23 cellular contexts compared by ENCODE assay signal in genomic region chr6:49457771-49458170, GRCh38. TPM values are rescaled to one million over a fixed set of nuclear protein-coding genes. Genes with fewer than 3 reads are reported as not detected.
"Had no signal": no experiment of that assay in that cellular context is flagged by ENCODE, and none has a peak within 500 bp of the region (broad histone marks: within the 10 kb centered on the region; RNA-seq: fewer than 3 reads in every experiment).

No MANE protein-coding gene starts in this region.

- H3K4me3 Mint-ChIP-seq: activated CD4-positive, alpha-beta T cell treated with anti-CD3 and anti-CD28 coated beads, Interleukin-2, amount 10 ng/mL, durations not matched to agents 7 days and 5 days; activated naive CD8-positive, alpha-beta T cell treated with anti-CD3 and anti-CD28 coated beads for 36 hours; activated T-cell treated with anti-CD3 and anti-CD28 coated beads, Interleukin-2, amount 50 U/mL, for 72 hours; memory B cell; naive thymus-derived CD4-positive, alpha-beta T cell; type B pancreatic cell had no signal

- H3K27ac ChIP-seq: epithelial cell of prostate, left lung, pancreas had no signal

- H3K4me3 ChIP-seq: left lung, mucosa of descending colon, pancreas had no signal

- H3K36me3 Mint-ChIP-seq: activated naive CD8-positive, alpha-beta T cell treated with anti-CD3 and anti-CD28 coated beads for 36 hours had no signal

- DNase-seq: activated CD4-positive, alpha-beta T cell treated with anti-CD3 and anti-CD28 coated beads, Interleukin-2, amount 10 ng/mL, durations not matched to agents 7 days and 5 days; activated CD4-positive, CD25-positive, alpha-beta regulatory T cell; activated CD8-positive, alpha-beta memory T cell treated with anti-CD3 and anti-CD28 coated beads, Interleukin-2, amount 50 U/mL, for 48 hours; activated gamma-delta T cell; activated naive CD8-positive, alpha-beta T cell treated with anti-CD3 and anti-CD28 coated beads for 36 hours; activated T-cell treated with anti-CD3 and anti-CD28 coated beads, Interleukin-2, amount 50 U/mL, for 72 hours; dermis blood vessel endothelial cell; islet precursor cell; left lung; mucosa of descending colon; naive thymus-derived CD4-positive, alpha-beta T cell; pancreas; retina; stimulated activated CD4-positive, alpha-beta T cell treated with anti-CD3 and anti-CD28 coated beads, Interleukin-15, amount 100 ng/mL, for 24 hours; stimulated activated CD4-positive, alpha-beta T cell treated with anti-CD3 and anti-CD28 coated beads, Interleukin-4, amount 100 ng/mL, for 4 hours; stimulated activated naive CD8-positive, alpha-beta T cell treated with anti-CD3 and anti-CD28 coated beads, Interleukin-15, Interleukin-2, amounts not matched to agents 100 U/mL and 50 U/mL, for 24 hours; SW 1271 had no signal

- H3K9me3 ChIP-seq: left lung, mucosa of descending colon, pancreas had no signal

- H3K27me3 Mint-ChIP-seq: activated CD4-positive, alpha-beta T cell treated with anti-CD3 and anti-CD28 coated beads, Interleukin-2, amount 10 ng/mL, durations not matched to agents 7 days and 5 days; activated naive CD8-positive, alpha-beta T cell treated with anti-CD3 and anti-CD28 coated beads for 36 hours; memory B cell; naive thymus-derived CD4-positive, alpha-beta T cell; type B pancreatic cell had no signal

- H3K27ac Mint-ChIP-seq: activated CD4-positive, alpha-beta T cell treated with anti-CD3 and anti-CD28 coated beads, Interleukin-2, amount 10 ng/mL, durations not matched to agents 7 days and 5 days; activated naive CD8-positive, alpha-beta T cell treated with anti-CD3 and anti-CD28 coated beads for 36 hours; activated T-cell treated with anti-CD3 and anti-CD28 coated beads, Interleukin-2, amount 50 U/mL, for 72 hours; memory B cell; naive thymus-derived CD4-positive, alpha-beta T cell; type B pancreatic cell had no signal

- ATAC-seq: activated T-cell treated with anti-CD3 and anti-CD28 coated beads, Interleukin-2, amount 50 U/mL, for 72 hours; left lung; mucosa of descending colon; naive thymus-derived CD4-positive, alpha-beta T cell; pancreas; stimulated activated naive CD8-positive, alpha-beta T cell treated with anti-CD3 and anti-CD28 coated beads, Interleukin-15, Interleukin-2, amounts not matched to agents 100 U/mL and 50 U/mL, for 24 hours had no signal

- H3K27me3 ChIP-seq: left lung, pancreas had no signal

- FAIRE-seq: TTC549 had no signal

- H3K9me3 Mint-ChIP-seq: activated CD4-positive, alpha-beta T cell treated with anti-CD3 and anti-CD28 coated beads, Interleukin-2, amount 10 ng/mL, durations not matched to agents 7 days and 5 days; activated naive CD8-positive, alpha-beta T cell treated with anti-CD3 and anti-CD28 coated beads for 36 hours; activated T-cell treated with anti-CD3 and anti-CD28 coated beads, Interleukin-2, amount 50 U/mL, for 72 hours; memory B cell; type B pancreatic cell had no signal

RNA-seq across cellular contexts. Expression of gene GLYATL3, which starts 42.0 kb away (rescaled TPM):
- total RNA-seq: activated CD4-positive, alpha-beta T cell treated with anti-CD3 and anti-CD28 coated beads, Interleukin-2, amount 10 ng/mL, durations not matched to agents 7 days and 5 days; activated naive CD8-positive, alpha-beta T cell treated with anti-CD3 and anti-CD28 coated beads for 36 hours; activated T-cell treated with anti-CD3 and anti-CD28 coated beads, Interleukin-2, amount 50 U/mL, for 72 hours; chondrocyte; dermis blood vessel endothelial cell; left lung; mucosa of descending colon; naive thymus-derived CD4-positive, alpha-beta T cell; pancreas; T-helper 2 cell treated with Interferon-gamma antibody and Interleukin-4, amounts not matched to agents 100 ng/mL and 5 ng/mL, for 36 hours had no signal
- polyA plus RNA-seq: naive thymus-derived CD4-positive, alpha-beta T cell had no signal
